In the genomic region with DNA sequence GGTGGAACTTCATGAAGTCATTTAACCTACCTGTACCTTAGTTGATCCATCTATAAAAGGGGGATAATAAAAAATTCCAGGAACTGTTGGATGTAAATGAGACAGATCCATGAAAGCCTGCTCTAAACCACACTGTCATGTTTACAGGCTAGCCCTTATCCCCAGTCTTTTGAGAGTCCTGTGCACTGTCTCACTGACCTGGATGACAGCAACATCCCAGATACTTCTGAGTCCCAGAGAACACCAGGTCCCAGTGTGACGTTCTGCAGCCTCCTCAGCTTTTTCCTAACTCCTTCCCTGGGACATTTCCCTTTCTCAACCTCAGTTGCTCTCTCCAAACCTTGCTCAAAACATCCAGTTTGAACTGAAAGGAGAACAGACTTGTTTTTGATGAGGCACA, we compare ENCODE assay signal across 13 cellular contexts.
"Had no signal": no experiment of that assay in that cellular context is flagged by ENCODE, and none has a peak within 500 bp of the region (broad histone marks: within the 10 kb centered on the region; RNA-seq: fewer than 3 reads in every experiment).

No MANE protein-coding gene starts in this region.

- H3K27ac ChIP-seq: colonic mucosa, foreskin keratinocyte had no signal

- H3K4me1 ChIP-seq: colonic mucosa had no signal

- H3K9me3 ChIP-seq: colonic mucosa had no signal

- H3K36me3 Mint-ChIP-seq: mesothelial cell of epicardium, natural killer cell had no signal

- ATAC-seq: natural killer cell had no signal

- FAIRE-seq: small intestine had no signal

- H3K27ac Mint-ChIP-seq: mesothelial cell of epicardium, natural killer cell had no signal

- H3K27me3 ChIP-seq: colonic mucosa, foreskin keratinocyte had no signal

- H3K4me1 Mint-ChIP-seq: natural killer cell had no signal

- H3K9me3 Mint-ChIP-seq: mesothelial cell of epicardium, natural killer cell, neural crest cell had no signal

- H3K36me3 ChIP-seq: colonic mucosa had no signal

- DNase-seq: colonic mucosa; dermis blood vessel endothelial cell; erythroblast; left cardiac atrium; natural killer cell; posterior cingulate gyrus; small intestine; stimulated activated CD4-positive, alpha-beta T cell treated with anti-CD3 and anti-CD28 coated beads, Interleukin-12 subunit alpha, Interleukin-12 subunit beta, amount 100 ng/mL, for 4 hours; stimulated activated naive CD4-positive, alpha-beta T cell treated with Interleukin-2 at 50 U/mL for 16 hours; trophoblast cell had no signal

- H3K4me3 Mint-ChIP-seq: mesothelial cell of epicardium, natural killer cell, neural crest cell had no signal

- H3K4me3 ChIP-seq: colonic mucosa had no signal
